In the genomic region with DNA sequence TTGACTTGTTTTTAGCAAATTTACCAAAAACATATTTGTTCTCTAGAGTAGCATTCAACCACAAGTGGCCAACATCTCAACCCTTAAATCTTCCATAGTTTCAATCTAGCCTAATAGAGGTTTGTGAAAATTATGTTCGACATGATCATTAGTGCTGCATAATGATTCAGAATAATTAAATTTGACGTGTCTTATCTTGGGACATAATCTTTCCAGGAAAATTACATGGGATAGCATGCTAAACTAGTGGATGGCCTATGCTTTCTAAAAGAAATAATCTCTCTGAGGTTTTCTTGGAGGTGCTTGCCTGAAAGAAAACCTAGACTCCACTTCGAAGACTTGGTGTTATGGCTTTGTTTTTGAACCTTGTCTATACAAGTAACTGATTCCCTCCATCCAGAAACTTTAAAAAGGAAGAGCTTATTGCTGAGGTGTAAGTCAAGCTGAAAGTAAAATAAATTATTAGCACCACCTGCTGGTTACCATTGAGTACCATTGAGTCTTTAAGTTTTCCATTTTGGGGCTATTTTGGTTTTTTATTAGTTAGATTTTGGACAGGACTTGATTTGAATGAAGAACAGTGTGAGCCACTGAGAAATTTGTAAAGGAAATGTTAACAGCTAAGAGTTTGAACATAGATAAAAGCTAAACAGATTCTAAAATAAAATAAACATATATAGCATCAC, we compare ENCODE assay signal across 8 cellular contexts. TPM values are rescaled to one million over a fixed set of nuclear protein-coding genes. Genes with fewer than 3 reads are reported as not detected.
DNase-seq lines count a peak whose midpoint lies in the region; ATAC-seq and TF ChIP-seq lines count a peak whose summit lies in the region.

No MANE protein-coding gene starts in this region.

- ATAC-seq in GM18907 (IDR thresholded peaks at IDR 0.05; ENCODE audit: unreplicated experiment) (no peak), HG02973 (IDR thresholded peaks at IDR 0.05; ENCODE audit: unreplicated experiment) (no peak)

- no peaks in the 10 kb centered on the region for H3K9me2 ChIP-seq in Karpas-422 (replicated peaks; ENCODE audit: insufficient read depth, low read length)

- no peaks in the 10 kb centered on the region for H3K79me2 ChIP-seq in Karpas-422 (ENCODE audit: low read length)

- H2AFZ ChIP-seq in Karpas-422 (ENCODE audit: low read length) = no peak overlapping the region

- TF ChIP-seq CTCF in VCaP (conservative IDR thresholded peaks at IDR 0.05) = peak; percentile 72

- H3K27ac ChIP-seq in Karpas-422 (ENCODE audit: low read length) (no peak overlapping the region), VCaP (peak overlapping the region; percentile 79)

- H3K4me2 ChIP-seq in Karpas-422 (ENCODE audit: low read depth, low read length, poor library complexity, severe bottlenecking) = no peak overlapping the region

- DNase-seq in NCI-H1105 treated with DMSO at 0.1 percent for 48 hours (lab: John Stamatoyannopoulos, UW) (peak; percentile 51), NCI-H1105 (lab: John Stamatoyannopoulos, UW) (no peak), Karpas-422 (peak; percentile 72), kidney tubule cell (ENCODE audit: low spot score) (peak; percentile 37), occipital lobe (lab: John Stamatoyannopoulos, UW) (no peak)

- H3K9me3 ChIP-seq in Karpas-422 (ENCODE audit: low read length) = no peaks in the 10 kb centered on the region

- no peak overlapping the region for H3K4me3 ChIP-seq in Karpas-422 (ENCODE audit: low read length)

- H4K20me1 ChIP-seq in Karpas-422 (ENCODE audit: insufficient read depth, low read depth, low read length) = no peaks in the 10 kb centered on the region

- H3K27me3 ChIP-seq in Karpas-422 (ENCODE audit: low read length) = no peaks in the 10 kb centered on the region

- H3K36me3 ChIP-seq in Karpas-422 (ENCODE audit: insufficient read depth, low read length) = peaks cover 49% of the 10 kb centered on the region

- H3K9ac ChIP-seq in Karpas-422 (ENCODE audit: low read length) = no peak overlapping the region

- H3K4me1 ChIP-seq in Karpas-422 (ENCODE audit: low read length) = no peaks in the 10 kb centered on the region

RNA-seq across cellular contexts. Expression of a gene that starts 32.7 kb away (rescaled TPM):
- 202 and 232 TPM in 2 replicates for total RNA-seq in Karpas-422 (2014; rRNA removed; shearing (Covaris generic); ENCODE audit: low replicate concordance)
- 145 TPM for total RNA-seq in occipital lobe

Comparison
In these comparisons a context has a peak if more than half of its experiments do, and no peak if none do; other contexts are left out.
1. DNase-seq: peak in NCI-H1105 treated with DMSO at 0.1 percent for 48 hours (single experiment), Karpas-422 (single experiment) and kidney tubule cell (single experiment); none in NCI-H1105 (single experiment) and occipital lobe (single experiment).